Comparison of ENCODE assay signal across 1 cellular context in genomic region chr20:34525342-34525708, GRCh38.
TF ChIP-seq lines count a peak whose summit lies in the region.

No MANE protein-coding gene starts in this region.

TF ChIP-seq in liver, 16 proteins besides CTCF, POLR2A, EP300 and RAD21 (continued from another document):
- no peak for TF ChIP-seq REST (IDR thresholded peaks at IDR 0.05)
- TF ChIP-seq GABPA (IDR thresholded peaks at IDR 0.05 in 1 of 2, conservative IDR thresholded peaks at IDR 0.05 in 1 of 2), result no peak
- TF ChIP-seq RXRA (IDR thresholded peaks at IDR 0.05), result no peak
- TF ChIP-seq JUND (IDR thresholded peaks at IDR 0.05), result no peak
- no peak for TF ChIP-seq NR2F2 (IDR thresholded peaks at IDR 0.05)
- no peak for TF ChIP-seq YY1 (IDR thresholded peaks at IDR 0.05)
- TF ChIP-seq FOXA1 (IDR thresholded peaks at IDR 0.05), result no peak
- no peak for TF ChIP-seq FOXA2 (IDR thresholded peaks at IDR 0.05)
- TF ChIP-seq TAF1 (conservative IDR thresholded peaks at IDR 0.05), result no peak
